ENCODE assay signal across 8 cellular contexts in the genomic region with DNA sequence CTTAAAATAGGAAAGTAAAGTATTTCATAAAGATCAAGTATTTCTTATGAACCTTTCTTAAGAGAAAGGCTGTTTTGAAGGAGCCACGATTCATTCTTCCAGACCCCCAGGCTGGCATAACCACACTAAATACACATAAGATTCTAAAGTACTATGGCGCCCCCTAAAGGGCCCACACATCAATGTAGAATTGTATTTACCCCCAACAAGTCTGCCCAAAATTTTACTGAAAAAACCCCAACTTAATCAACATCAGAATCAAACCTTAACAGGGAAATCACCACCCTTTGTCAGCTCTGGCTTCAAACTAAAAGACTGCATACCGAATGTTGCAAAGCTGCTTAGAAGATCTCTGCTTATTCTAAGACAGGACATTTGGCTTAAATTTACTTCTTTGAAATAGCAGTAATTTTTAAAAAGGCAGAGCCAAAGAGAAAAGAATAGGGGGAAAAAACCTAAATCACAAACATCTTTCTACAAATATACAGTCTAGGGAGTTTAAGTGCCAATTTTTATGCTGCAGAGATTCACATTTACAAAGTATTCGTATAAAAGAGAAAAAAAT. TPM values are rescaled to one million over a fixed set of nuclear protein-coding genes. Genes with fewer than 3 reads are reported as not detected.
DNase-seq lines count a peak whose midpoint lies in the region; ATAC-seq and TF ChIP-seq lines count a peak whose summit lies in the region.

No MANE protein-coding gene starts in this region.

- H3K36me3 ChIP-seq in DND-41 (ENCODE audit: insufficient read depth, low read length): peaks cover 74% of the 10 kb centered on the region
- peaks cover under 1% of the 10 kb centered on the region for H3K36me3 ChIP-seq in mucosa of descending colon (ENCODE audit: low read depth)

- H3K4me2 ChIP-seq in DND-41 (ENCODE audit: insufficient read depth, low read length): no peak overlapping the region

- peak; percentile 55 for DNase-seq in DND-41
- DNase-seq in HL-60 (ENCODE audit: low read depth in 1 of 2, low spot score in 1 of 2): peak in 1 of 2 experiments; percentile 61
- DNase-seq in SHP77 treated with DMSO at 0.1 percent for 48 hours (lab: John Stamatoyannopoulos, UW): peak; percentile 8
- DNase-seq in cerebellar cortex (ENCODE audit: low spot score): peak; percentile 52
- DNase-seq in mucosa of descending colon: peak in 1 of 3 donors; percentile 59
- DNase-seq in ureter (ENCODE audit: low spot score): no peak

- H3K4me3 Mint-ChIP-seq in stimulated activated memory B cell treated with anti-CD40 and anti-IgM and Interleukin-4, amounts not matched to agents 10 μg/mL and 1 μg/mL and 100 μg/mL, for 72 hours: no peak overlapping the region

- ATAC-seq in DND-41 (ENCODE audit: insufficient read depth, low read depth) (peak; percentile 89), mucosa of descending colon (no peak), HG02870 (IDR thresholded peaks at IDR 0.05; ENCODE audit: unreplicated experiment) (no peak)
- ATAC-seq in stimulated activated memory B cell treated with anti-CD40 and anti-IgM and Interleukin-4, amounts not matched to agents 10 μg/mL and 1 μg/mL and 100 μg/mL, for 72 hours: no peak

- peaks cover 4% of the 10 kb centered on the region for H3K4me1 Mint-ChIP-seq in stimulated activated memory B cell treated with anti-CD40 and anti-IgM and Interleukin-4, amounts not matched to agents 10 μg/mL and 1 μg/mL and 100 μg/mL, for 72 hours

- no peak overlapping the region for H3K27ac Mint-ChIP-seq in stimulated activated memory B cell treated with anti-CD40 and anti-IgM and Interleukin-4, amounts not matched to agents 10 μg/mL and 1 μg/mL and 100 μg/mL, for 72 hours

- no peaks in the 10 kb centered on the region for H3K79me2 ChIP-seq in DND-41 (ENCODE audit: insufficient read depth, low read length)

- H3K27me3 Mint-ChIP-seq in stimulated activated memory B cell treated with anti-CD40 and anti-IgM and Interleukin-4, amounts not matched to agents 10 μg/mL and 1 μg/mL and 100 μg/mL, for 72 hours: no peaks in the 10 kb centered on the region

- H3K9me3 ChIP-seq in DND-41 (ENCODE audit: insufficient read depth, low read length, severe bottlenecking): no peaks in the 10 kb centered on the region
- H3K9me3 ChIP-seq in mucosa of descending colon: no peaks in the 10 kb centered on the region

- H3K4me1 ChIP-seq in DND-41 (ENCODE audit: insufficient read depth, low read length) (no peaks in the 10 kb centered on the region), mucosa of descending colon (ENCODE audit: low read depth) (no peaks in the 10 kb centered on the region)

- H4K20me1 ChIP-seq in DND-41 (ENCODE audit: insufficient read depth, low read length): no peaks in the 10 kb centered on the region; the same call in 1 of the 2 replicates

- H3K27ac ChIP-seq in DND-41 (ENCODE audit: low read length): no peak overlapping the region
- H3K27ac ChIP-seq in HL-60 (replicated peaks): no peak overlapping the region

- no peaks in the 10 kb centered on the region for H3K9me3 Mint-ChIP-seq in stimulated activated memory B cell treated with anti-CD40 and anti-IgM and Interleukin-4, amounts not matched to agents 10 μg/mL and 1 μg/mL and 100 μg/mL, for 72 hours

- TF ChIP-seq CTCF in DND-41 (IDR thresholded peaks at IDR 0.05; ENCODE audit: borderline replicate concordance, extremely low read depth, low read length, poor library complexity, severe bottlenecking) (peak; percentile 71), HL-60 (IDR thresholded peaks at IDR 0.05; ENCODE audit: insufficient read depth, low read length) (peak; percentile 46), mucosa of descending colon (IDR thresholded peaks at IDR 0.05) (peak; percentile 46)

- H3K36me3 Mint-ChIP-seq in stimulated activated memory B cell treated with anti-CD40 and anti-IgM and Interleukin-4, amounts not matched to agents 10 μg/mL and 1 μg/mL and 100 μg/mL, for 72 hours: peaks cover 66% of the 10 kb centered on the region

- H3K4me3 ChIP-seq in DND-41 (ENCODE audit: low read depth in 1 of 2, low read length in 2 of 2) (no peak overlapping the region), HL-60 (replicated peaks; ENCODE audit: insufficient read depth, low read length) (no peak overlapping the region), mucosa of descending colon (no peak overlapping the region)

- H3K9ac ChIP-seq in DND-41 (ENCODE audit: low read depth, low read length): no peak overlapping the region

- H3K27me3 ChIP-seq in DND-41 (ENCODE audit: insufficient read depth, low read length, poor library complexity): no peaks in the 10 kb centered on the region
- no peaks in the 10 kb centered on the region for H3K27me3 ChIP-seq in HL-60 (ENCODE audit: insufficient read depth, poor library complexity, severe bottlenecking)

- intact Hi-C loops in mucosa of descending colon (cut with DNase I, micrococcal nuclease): no loop called here

- H2AFZ ChIP-seq in DND-41 (ENCODE audit: low read depth, low read length): no peak overlapping the region

RNA-seq across cellular contexts. Expression of a gene that starts 20.4 kb away (rescaled TPM):
- total RNA-seq in mucosa of descending colon (10 to 100 TPM; 17.7 to 25.7 (median 20.5) TPM), ureter (13.3 TPM)

RNA-seq across cellular contexts. Expression of a gene that starts 27.0 kb away (rescaled TPM):
- total RNA-seq in mucosa of descending colon (10 to 100 TPM; 33.6 to 79.4 (median 51.4) TPM), ureter (57.6 TPM)
